21 cellular contexts compared by ENCODE assay signal in the genomic region with DNA sequence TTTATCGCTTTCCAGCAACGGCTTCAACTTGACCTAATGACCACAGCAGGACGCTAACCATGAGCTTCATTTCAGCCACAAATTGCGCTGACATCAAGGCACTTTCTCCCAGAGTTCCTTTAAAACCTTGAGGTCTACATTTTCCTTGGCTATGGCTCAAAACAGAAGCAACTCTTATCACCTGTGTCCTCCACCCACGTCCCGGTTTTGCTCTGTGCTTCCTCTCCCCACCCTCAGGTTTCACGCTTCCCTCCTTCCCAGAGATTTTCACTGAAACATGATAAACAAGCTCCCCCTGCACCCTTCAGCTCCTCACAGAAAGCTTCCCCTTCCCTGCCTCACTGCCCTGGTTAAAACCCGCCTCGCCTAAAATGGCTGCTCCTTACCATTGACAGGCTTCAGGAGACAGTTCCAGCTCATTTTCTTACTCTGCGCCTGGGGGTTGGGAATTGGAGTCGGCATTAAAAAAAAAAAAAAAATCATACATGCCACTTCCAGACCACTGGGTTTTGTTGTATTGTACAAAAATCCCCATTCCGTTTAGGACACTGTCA.
"Had no signal": no experiment of that assay in that cellular context is flagged by ENCODE, and none has a peak within 500 bp of the region (broad histone marks: within the 10 kb centered on the region; RNA-seq: fewer than 3 reads in every experiment).

No MANE protein-coding gene starts in this region.

- H3K9me3 Mint-ChIP-seq: activated CD4-positive, alpha-beta T cell treated with anti-CD3 and anti-CD28 coated beads, Interleukin-2, amount 10 ng/mL, durations not matched to agents 7 days and 5 days; activated naive CD4-positive, alpha-beta T cell treated with anti-CD3 and anti-CD28 coated beads for 36 hours; activated naive CD8-positive, alpha-beta T cell treated with anti-CD3 and anti-CD28 coated beads, Interleukin-2, amount 50 U/mL, for 24 hours; activated T-cell treated with anti-CD3 and anti-CD28 coated beads, Interleukin-2, amount 50 U/mL, for 24 hours; activated T-helper 2 cell treated with anti-CD3 and anti-CD28 coated beads, Interferon-gamma antibody, Interleukin-2, Interleukin-4, amounts not matched to agents 10 μg/mL and 5 μg/mL and 100 μg/mL, durations not matched to agents 14 hours and 24 hours and 36 hours had no signal

- H3K27me3 ChIP-seq: brain microvascular endothelial cell, right atrium auricular region, tibial nerve, uterus had no signal

- H3K4me3 Mint-ChIP-seq: activated CD4-positive, alpha-beta T cell treated with anti-CD3 and anti-CD28 coated beads, Interleukin-2, amount 10 ng/mL, durations not matched to agents 7 days and 5 days; activated CD8-positive, alpha-beta T cell treated with anti-CD3 and anti-CD28 coated beads, Interleukin-2, amount 10 ng/mL, durations not matched to agents 7 days and 5 days; activated naive CD4-positive, alpha-beta T cell treated with anti-CD3 and anti-CD28 coated beads for 36 hours; activated naive CD8-positive, alpha-beta T cell treated with anti-CD3 and anti-CD28 coated beads, Interleukin-2, amount 50 U/mL, for 24 hours; activated T-cell treated with anti-CD3 and anti-CD28 coated beads, Interleukin-2, amount 50 U/mL, for 24 hours; memory B cell; natural killer cell; T-cell had no signal

- H3K9me3 ChIP-seq: prostate gland, right atrium auricular region, tibial nerve, uterus had no signal

- DNase-seq: activated CD4-positive, alpha-beta T cell treated with anti-CD3 and anti-CD28 coated beads, Interleukin-2, amount 10 ng/mL, durations not matched to agents 7 days and 5 days; activated CD8-positive, alpha-beta T cell treated with anti-CD3 and anti-CD28 coated beads, Interleukin-2, amount 10 ng/mL, durations not matched to agents 7 days and 5 days; activated naive CD4-positive, alpha-beta T cell treated with anti-CD3 and anti-CD28 coated beads for 36 hours; activated naive CD8-positive, alpha-beta T cell treated with anti-CD3 and anti-CD28 coated beads, Interleukin-2, amount 50 U/mL, for 24 hours; activated T-cell treated with anti-CD3 and anti-CD28 coated beads, Interleukin-2, amount 50 U/mL, for 24 hours; aorta; brain microvascular endothelial cell; central memory CD4-positive, alpha-beta T cell; hypothalamus; natural killer cell; stimulated activated CD4-positive, alpha-beta T cell treated with anti-CD3 and anti-CD28 coated beads, Interleukin-2, amount 100 ng/mL, for 24 hours; stimulated activated naive CD8-positive, alpha-beta T cell treated with anti-CD3 and anti-CD28 coated beads, Interleukin-15, Interleukin-2, amounts not matched to agents 100 U/mL and 50 U/mL, for 24 hours; substantia nigra; T-cell; T-helper 9 cell; uterus had no signal

- H3K36me3 ChIP-seq: brain microvascular endothelial cell, prostate gland, right atrium auricular region, tibial nerve, uterus had no signal

- H3K27ac Mint-ChIP-seq: activated CD4-positive, alpha-beta T cell treated with anti-CD3 and anti-CD28 coated beads, Interleukin-2, amount 10 ng/mL, durations not matched to agents 7 days and 5 days; activated CD8-positive, alpha-beta T cell treated with anti-CD3 and anti-CD28 coated beads, Interleukin-2, amount 10 ng/mL, durations not matched to agents 7 days and 5 days; activated naive CD4-positive, alpha-beta T cell treated with anti-CD3 and anti-CD28 coated beads for 36 hours; activated naive CD8-positive, alpha-beta T cell treated with anti-CD3 and anti-CD28 coated beads, Interleukin-2, amount 50 U/mL, for 24 hours; activated T-cell treated with anti-CD3 and anti-CD28 coated beads, Interleukin-2, amount 50 U/mL, for 24 hours; activated T-helper 2 cell treated with anti-CD3 and anti-CD28 coated beads, Interferon-gamma antibody, Interleukin-2, Interleukin-4, amounts not matched to agents 10 μg/mL and 5 μg/mL and 100 μg/mL, durations not matched to agents 14 hours and 24 hours and 36 hours; memory B cell; natural killer cell; T-cell had no signal

- H3K4me1 ChIP-seq: prostate gland, right atrium auricular region, tibial nerve, uterus had no signal

- H3K4me1 Mint-ChIP-seq: activated CD4-positive, alpha-beta T cell treated with anti-CD3 and anti-CD28 coated beads, Interleukin-2, amount 10 ng/mL, durations not matched to agents 7 days and 5 days; activated naive CD8-positive, alpha-beta T cell treated with anti-CD3 and anti-CD28 coated beads, Interleukin-2, amount 50 U/mL, for 24 hours; memory B cell; natural killer cell; T-cell had no signal

- H3K27ac ChIP-seq: brain microvascular endothelial cell, prostate gland, right atrium auricular region, tibial nerve, uterus had no signal

- ATAC-seq: activated CD8-positive, alpha-beta T cell treated with anti-CD3 and anti-CD28 coated beads, Interleukin-2, amount 10 ng/mL, durations not matched to agents 7 days and 5 days; activated naive CD8-positive, alpha-beta T cell treated with anti-CD3 and anti-CD28 coated beads, Interleukin-2, amount 50 U/mL, for 24 hours; natural killer cell; stimulated activated naive CD8-positive, alpha-beta T cell treated with anti-CD3 and anti-CD28 coated beads, Interleukin-15, Interleukin-2, amounts not matched to agents 100 U/mL and 50 U/mL, for 24 hours; T-cell had no signal

- H3K36me3 Mint-ChIP-seq: memory B cell, T-cell had no signal

- H3K4me3 ChIP-seq: prostate gland, right atrium auricular region, tibial nerve, uterus had no signal

- H3K27me3 Mint-ChIP-seq: activated CD4-positive, alpha-beta T cell treated with anti-CD3 and anti-CD28 coated beads, Interleukin-2, amount 10 ng/mL, durations not matched to agents 7 days and 5 days; activated naive CD8-positive, alpha-beta T cell treated with anti-CD3 and anti-CD28 coated beads, Interleukin-2, amount 50 U/mL, for 24 hours; activated T-cell treated with anti-CD3 and anti-CD28 coated beads, Interleukin-2, amount 50 U/mL, for 24 hours had no signal
